12 cellular contexts compared by ENCODE assay signal in the genomic region with DNA sequence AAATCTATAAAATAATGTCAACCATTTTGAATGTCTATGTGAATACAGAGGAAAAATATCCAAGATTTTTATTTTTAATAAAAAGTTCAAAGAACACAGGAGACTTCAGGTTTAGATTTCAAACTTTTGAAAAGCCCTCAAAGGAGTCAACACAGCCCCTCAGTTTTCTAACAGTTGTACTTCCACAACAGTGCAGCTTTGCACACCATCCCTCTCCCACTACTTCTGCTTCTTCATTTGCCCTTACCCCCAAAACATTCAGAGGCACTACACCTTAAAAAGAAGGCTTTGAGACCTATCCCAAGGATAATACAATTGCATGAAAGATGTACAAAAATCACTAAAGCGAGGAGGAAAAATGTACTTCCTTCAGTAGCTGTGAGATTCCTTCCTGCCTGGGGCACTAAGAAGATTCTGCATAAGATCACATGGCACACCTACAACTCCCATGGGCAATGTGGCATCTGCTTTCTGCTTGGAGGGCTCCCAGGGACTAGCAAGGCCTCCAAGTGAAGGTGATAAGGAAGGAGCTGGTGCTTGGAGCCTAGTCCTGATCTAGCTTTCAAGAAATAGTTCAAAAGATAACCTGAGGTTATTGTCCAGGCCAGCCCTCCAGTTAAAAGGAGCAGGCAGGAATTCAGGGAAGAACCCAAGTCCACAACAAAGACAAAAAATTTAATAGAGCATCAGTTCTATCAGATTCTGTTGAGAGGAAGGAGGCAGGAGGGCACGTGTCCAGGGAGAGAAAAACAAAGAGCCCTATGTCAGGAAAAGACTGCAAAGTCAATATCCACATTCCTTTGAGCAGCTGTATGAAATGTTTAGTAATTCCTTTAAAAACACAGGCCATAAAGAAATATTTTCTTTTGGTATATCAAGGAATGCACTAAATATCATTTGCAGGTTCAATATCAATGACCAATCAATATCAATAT. TPM values are rescaled to one million over a fixed set of nuclear protein-coding genes. Genes with fewer than 3 reads are reported as not detected.
A peak's percentile ranks its signal among the peaks of the same experiment; 100 is the strongest.
DNase-seq lines count a peak whose midpoint lies in the region; ATAC-seq and TF ChIP-seq lines count a peak whose summit lies in the region.
"Had no signal": no experiment of that assay in that cellular context is flagged by ENCODE, and none has a peak within 500 bp of the region (broad histone marks: within the 10 kb centered on the region; RNA-seq: fewer than 3 reads in every experiment).

No MANE protein-coding gene starts in this region.

- H3K36me3 ChIP-seq in mammary epithelial cell (ENCODE audit: insufficient read depth, low read length) (no peaks in the 10 kb centered on the region), breast epithelium (no peaks in the 10 kb centered on the region), right lobe of liver (no peaks in the 10 kb centered on the region), spleen (peaks cover 0 to 20% (median 0%) of the 10 kb centered on the region in 6 donors)

- H3K4me1 ChIP-seq in mammary epithelial cell (ENCODE audit: insufficient read depth, low read length) (peaks cover 12% of the 10 kb centered on the region), breast epithelium (no peaks in the 10 kb centered on the region), right lobe of liver (peaks cover 0 to 11% (median 0%) of the 10 kb centered on the region in 4 donors), spleen (peaks cover 22 to 98% (median 50%) of the 10 kb centered on the region in 6 donors)

- no peak overlapping the region for H3K9ac ChIP-seq in mammary epithelial cell (ENCODE audit: insufficient read depth, low read length)

- H4K20me1 ChIP-seq in mammary epithelial cell (ENCODE audit: insufficient read depth, low read length), result no peaks in the 10 kb centered on the region

- H3K4me3 Mint-ChIP-seq in T-cell (peak overlapping the region; percentile 15 to 47 (median 43)), MCF 10A (ENCODE audit: unreplicated experiment) (no peak overlapping the region)

- WGBS in mammary epithelial cell (ENCODE audit: low coverage, missing lambda C conversion rate), result 55% methylated on average over 2 of the region's 2 CpGs
- WGBS in right lobe of liver (ENCODE audit: insufficient coverage, low coverage, low lambda C conversion rate, missing lambda C conversion rate), result 57% methylated on average over 2 of the region's 2 CpGs
- WGBS in spleen, 5 donors, result 41 to 79% (median 69%) methylated on average over 2 of the region's 2 CpGs

- H3K27me3 Mint-ChIP-seq in T-cell (no peaks in the 10 kb centered on the region), MCF 10A (ENCODE audit: insufficient read depth, unreplicated experiment) (no peaks in the 10 kb centered on the region)

- TF ChIP-seq CTCF in mammary epithelial cell (conservative IDR thresholded peaks at IDR 0.05 in 1 of 2, IDR thresholded peaks at IDR 0.05 in 1 of 2; ENCODE audit: extremely low read depth in 1 of 2, insufficient read depth in 1 of 2, low read depth in 1 of 2, low read length in 2 of 2) (no peak), breast epithelium (IDR thresholded peaks at IDR 0.05) (no peak), right lobe of liver (IDR thresholded peaks at IDR 0.05) (no peak), spleen (IDR thresholded peaks at IDR 0.05 in 8 of 11, conservative IDR thresholded peaks at IDR 0.05 in 3 of 11) (no peak), MCF 10A (IDR thresholded peaks at IDR 0.05; ENCODE audit: unreplicated experiment) (no peak)

- H3K27ac Mint-ChIP-seq in T-cell (peak overlapping the region; percentile 69 to 71), MCF 10A (ENCODE audit: low read depth, unreplicated experiment) (no peak overlapping the region)

- H3K27ac ChIP-seq in mammary epithelial cell (ENCODE audit: insufficient read depth, low read depth, low read length) (no peak overlapping the region), breast epithelium (peak overlapping the region in 1 of 2 donors; percentile 27), right lobe of liver (no peak overlapping the region), spleen (peak overlapping the region in 1 of 8 donors; percentile 10)
- H3K27ac ChIP-seq: PC-9 had no signal

- H3K9me3 Mint-ChIP-seq in T-cell (no peaks in the 10 kb centered on the region), MCF 10A (ENCODE audit: unreplicated experiment) (no peaks in the 10 kb centered on the region)

- CTCF ChIA-PET in mammary epithelial cell (lab: Charles Lee; ENCODE audit: low non-redundant PET) (no interaction called here), T-cell (lab: Charles Lee) (no interaction called here), MCF 10A (lab: Yijun Ruan, JAX) (interaction anchor here (0.7 kb wide), 1 partner anchor 1165 kb away, joined by 3 read pairs; no protein-coding TSS in a partner anchor)

- no peak for TF ChIP-seq POLR2A in breast epithelium (IDR thresholded peaks at IDR 0.05)
- no peak for TF ChIP-seq POLR2A in right lobe of liver (IDR thresholded peaks at IDR 0.05)
- TF ChIP-seq POLR2A in spleen (IDR thresholded peaks at IDR 0.05), result no peak

- H3K4me2 ChIP-seq in mammary epithelial cell (ENCODE audit: insufficient read depth, low read depth, low read length), result no peak overlapping the region
- H3K4me2 ChIP-seq: PC-9 had no signal

- H2AFZ ChIP-seq in mammary epithelial cell (ENCODE audit: low read depth, low read length), result peak overlapping the region; percentile 21
- H2AFZ ChIP-seq: PC-9 had no signal

- H3K4me3 ChIP-seq in mammary epithelial cell (replicated peaks in 1 of 3; ENCODE audit: insufficient read depth in 1 of 3, low read depth in 2 of 3, low read length in 3 of 3) (no peak overlapping the region), breast epithelium (no peak overlapping the region), right lobe of liver (no peak overlapping the region), spleen (peak overlapping the region in 1 of 8 donors; percentile 4)
- H3K4me3 ChIP-seq: PC-9 had no signal

- in situ Hi-C loops in mammary epithelial cell (cut with MboI; ENCODE audit: low sequenced_read_pairs in 2 of 2), result no loop called here

- no peaks in the 10 kb centered on the region for H3K27me3 ChIP-seq in mammary epithelial cell (ENCODE audit: insufficient read depth, low read length)
- no peaks in the 10 kb centered on the region for H3K27me3 ChIP-seq in breast epithelium
- H3K27me3 ChIP-seq in right lobe of liver, result no peaks in the 10 kb centered on the region
- no peaks in the 10 kb centered on the region for H3K27me3 ChIP-seq in spleen (replicated peaks in 1 of 7)

- H3K36me3 Mint-ChIP-seq in T-cell (peaks cover 14% of the 10 kb centered on the region), MCF 10A (ENCODE audit: insufficient read depth, unreplicated experiment) (peaks cover 7% of the 10 kb centered on the region)

- POLR2A ChIA-PET in T-cell (lab: Charles Lee) (interaction anchor here in 1 of 2 donors (0.6 kb wide), 1 partner anchor 18 kb away, joined by 3 read pairs; no protein-coding TSS in a partner anchor), MCF 10A (lab: Yijun Ruan, JAX) (interaction anchor here (9.1 kb wide), 1 partner anchor 17 kb away, joined by 68 read pairs; the partner anchor contains the start of gene ARAP2)

- ATAC-seq in T-cell (replicated peaks in 1 of 4), result peak in 2 of 4 experiments; percentile 35 to 43
- peak in 3 of 4 donors; percentile 34 to 40 (median 38) for ATAC-seq in right lobe of liver
- ATAC-seq in GM21825 (IDR thresholded peaks at IDR 0.05; ENCODE audit: unreplicated experiment), result no peak
- ATAC-seq: left ventricle myocardium superior had no signal

- dilution Hi-C loops in mammary epithelial cell (cut with HindIII; ENCODE audit: low sequenced_read_pairs), result no loop called here

- peaks cover 63 to 83% (median 81%) of the 10 kb centered on the region in 3 donors for H3K4me1 Mint-ChIP-seq in T-cell
- H3K4me1 Mint-ChIP-seq in MCF 10A (ENCODE audit: insufficient read depth, unreplicated experiment), result peaks cover 15% of the 10 kb centered on the region

- H3K79me2 ChIP-seq in mammary epithelial cell (ENCODE audit: insufficient read depth, low read length), result peaks cover 43% of the 10 kb centered on the region

- intact Hi-C loops in mammary epithelial cell (cut with micrococcal nuclease), result no loop called here
- intact Hi-C loops in breast epithelium (cut with DNase I; ENCODE audit: low total_unique reads), result no loop called here
- intact Hi-C loops in right lobe of liver (cut with DNase I), result no loop called here
- intact Hi-C loops in spleen (cut with DNase I; ENCODE audit: low total_unique reads), result no loop called here
- intact Hi-C loops in MCF 10A (cut with micrococcal nuclease), result no loop called here

- DNase-seq in mammary epithelial cell (no peak), breast epithelium (ENCODE audit: low spot score in 2 of 2) (no peak), T-cell (no peak), right lobe of liver (no peak), spleen (no peak), NCI-H2227 treated with DMSO at 0.1 percent for 48 hours (lab: John Stamatoyannopoulos, UW) (no peak), MCF 10A (ENCODE audit: unreplicated experiment) (no peak)
- DNase-seq: activated effector memory CD4-positive, alpha-beta T cell treated with Interleukin-2 at 50 U/mL for 16 hours; left ventricle myocardium superior; NCI-H1930; PC-9 had no signal

- BruUV-seq in mammary epithelial cell (replicated peaks; lab: Mats Ljungman, UMichigan) (no TSS peak), MCF 10A (replicated peaks; lab: Mats Ljungman, UMichigan) (no TSS peak)

- H3K9me3 ChIP-seq in mammary epithelial cell (replicated peaks; ENCODE audit: insufficient read depth, low read length) (no peaks in the 10 kb centered on the region), breast epithelium (no peaks in the 10 kb centered on the region), right lobe of liver (no peaks in the 10 kb centered on the region), spleen (no peaks in the 10 kb centered on the region)

RNA-seq across cellular contexts. Expression of gene ARAP2, which starts 19.1 kb away (rescaled TPM):
- total RNA-seq in mammary epithelial cell (10 to 100 TPM; 13.1 to 25.2 TPM), breast epithelium (10 to 100 TPM; 21.3 to 71.4 (median 23.2) TPM), T-cell (10 to 100 TPM; 41.2 to 94.3 (median 61.0) TPM), right lobe of liver (10 to 100 TPM in 3 of 6 experiments, 1 to 10 TPM in 3; 6.4 to 15.4 (median 10.2) TPM), spleen (100 to 1,000 TPM in 2 of 7 donors, 10 to 100 TPM in 5; 51.9 to 161 (median 71.6) TPM), MCF 10A (2022) (10.9 and 12.0 TPM in 2 replicates)
- polyA plus RNA-seq in mammary epithelial cell (2.8 TPM), spleen (1 to 10 TPM; 6.8 to 9.5 (median 7.7) TPM)
- 7.0 TPM for polyA minus RNA-seq in mammary epithelial cell

RNA-seq across cellular contexts. Expression of gene DTHD1, which starts 56.2 kb away (rescaled TPM):
- total RNA-seq in mammary epithelial cell, result not detected
- not detected for polyA plus RNA-seq in mammary epithelial cell
- not detected for polyA minus RNA-seq in mammary epithelial cell
- total RNA-seq in breast epithelium, result under 1 TPM; 0.29 to 0.48 (median 0.33) TPM
- total RNA-seq in T-cell, result 1 to 10 TPM in 4 of 5 donors, under 1 TPM in 1; 0.79 to 7.9 (median 2.5) TPM
- total RNA-seq in right lobe of liver, result under 1 TPM in 4 of 6 experiments, not detected in 2; 0.07 to 0.12 (median 0.12) TPM
- total RNA-seq in spleen, result 10 to 100 TPM in 3 of 7 donors, 1 to 10 TPM in 4; 7.5 to 12.2 (median 9.6) TPM
- polyA plus RNA-seq in spleen, result under 1 TPM; 0.18 to 0.51 (median 0.24) TPM
- not detected in 2 replicates for total RNA-seq in MCF 10A (2022)
- total RNA-seq: PC-9 had no signal
